In the genomic region with DNA sequence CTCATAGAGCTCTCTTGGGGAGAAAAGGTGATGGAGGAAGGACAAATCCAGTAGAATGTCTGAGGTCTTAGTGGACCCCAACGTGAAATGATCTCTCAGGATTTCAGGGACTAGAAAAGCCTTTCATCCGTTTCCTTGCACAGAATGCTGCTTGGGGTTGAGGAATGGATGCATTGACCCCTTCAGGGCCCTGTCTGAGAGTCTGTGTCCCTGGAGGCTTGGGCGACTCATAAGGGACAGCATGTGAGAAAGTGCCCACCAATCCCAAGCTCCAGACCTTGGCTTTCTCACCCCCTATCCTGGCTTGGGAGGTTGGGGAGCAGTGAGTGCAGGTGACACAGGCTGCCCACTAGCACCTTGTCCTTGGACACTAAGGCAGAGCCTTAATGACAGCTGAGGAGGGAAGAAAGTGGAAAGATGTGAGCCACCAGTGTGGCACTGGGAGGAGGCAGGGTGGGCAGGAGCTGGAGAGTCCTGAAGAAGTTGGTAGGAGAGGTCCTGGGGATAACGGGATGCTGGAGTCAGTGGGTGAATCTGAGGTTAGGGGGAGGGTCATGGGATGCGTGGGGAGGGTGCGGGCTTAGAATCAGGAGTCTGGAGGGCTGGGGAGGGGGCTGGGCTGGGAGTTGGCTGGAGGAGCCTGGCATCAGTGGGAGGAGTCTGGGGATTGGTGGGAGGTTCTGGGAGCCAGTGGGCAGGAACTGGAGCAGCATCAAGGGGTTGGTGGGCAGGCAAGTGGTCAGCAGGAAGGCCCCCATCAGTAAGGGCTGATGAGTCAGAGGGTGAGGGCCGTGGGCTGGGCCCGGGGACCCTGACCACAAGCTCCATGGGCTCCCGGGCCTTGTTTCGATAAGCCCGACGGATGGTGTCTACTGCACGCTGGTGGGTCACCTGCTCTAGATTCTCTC, we compare ENCODE assay signal across 17 cellular contexts. TPM values are rescaled to one million over a fixed set of nuclear protein-coding genes. Genes with fewer than 3 reads are reported as not detected.
DNase-seq lines count a peak whose midpoint lies in the region; ATAC-seq, FAIRE-seq and TF ChIP-seq lines count a peak whose summit lies in the region.
"Had no signal": no experiment of that assay in that cellular context is flagged by ENCODE, and none has a peak within 500 bp of the region (broad histone marks: within the 10 kb centered on the region; RNA-seq: fewer than 3 reads in every experiment).

No MANE protein-coding gene starts in this region.

- peaks cover 14 to 54% of the 10 kb centered on the region in 2 experiments; a peak in 4 of 5 replicates for H3K4me1 ChIP-seq in K562 (replicated peaks in 1 of 2; ENCODE audit: control insufficient read depth in 2 of 2, insufficient read depth in 2 of 2, low read length in 2 of 2)
- H3K4me1 ChIP-seq in testis = peaks cover 24% of the 10 kb centered on the region

- H3K27me3 ChIP-seq in K562 (ENCODE audit: control insufficient read depth in 2 of 2, insufficient read depth in 2 of 2, low read length in 2 of 2) (no peaks in the 10 kb centered on the region), testis (no peaks in the 10 kb centered on the region), brain microvascular endothelial cell (replicated peaks) (no peaks in the 10 kb centered on the region)

- 55% methylated on average over 10 of the region's 13 CpGs for WGBS in K562 (ENCODE audit: insufficient coverage, low coverage, missing lambda C conversion rate)
- WGBS in testis, 2 donors = 62 to 65% methylated on average over 6 to 13 of the region's 13 CpGs

- H3K36me3 Mint-ChIP-seq in naive thymus-derived CD8-positive, alpha-beta T cell = peaks cover 0 to 8% (median 0%) of the 10 kb centered on the region in 3 donors
- H3K36me3 Mint-ChIP-seq: activated CD8-positive, alpha-beta memory T cell treated with anti-CD3 and anti-CD28 coated beads, Interleukin-2, amount 10 ng/mL, durations not matched to agents 7 days and 5 days; activated naive CD4-positive, alpha-beta T cell treated with anti-CD3 and anti-CD28 coated beads, Interleukin-2, amount 50 U/mL, for 72 hours had no signal

- peaks cover 33% of the 10 kb centered on the region; the same call in 2 of the 3 replicates for H3K36me3 ChIP-seq in K562 (ENCODE audit: control insufficient read depth, insufficient read depth, low read length)
- no peaks in the 10 kb centered on the region for H3K36me3 ChIP-seq in testis (ENCODE audit: low read depth, missing control alignments)
- peaks cover 34% of the 10 kb centered on the region for H3K36me3 ChIP-seq in brain microvascular endothelial cell (replicated peaks)

- H3K27ac Mint-ChIP-seq in naive thymus-derived CD8-positive, alpha-beta T cell = no peak overlapping the region
- H3K27ac Mint-ChIP-seq: activated CD8-positive, alpha-beta memory T cell treated with anti-CD3 and anti-CD28 coated beads, Interleukin-2, amount 10 ng/mL, durations not matched to agents 7 days and 5 days; activated naive CD4-positive, alpha-beta T cell treated with anti-CD3 and anti-CD28 coated beads, Interleukin-2, amount 50 U/mL, for 72 hours; CD8-positive, alpha-beta memory T cell; progenitor cell of endocrine pancreas had no signal

- H3K4me1 Mint-ChIP-seq in naive thymus-derived CD8-positive, alpha-beta T cell = peaks cover 5 to 7% (median 5%) of the 10 kb centered on the region in 4 donors

- no peak for TF ChIP-seq EP300 in K562 (IDR thresholded peaks at IDR 0.05; ENCODE audit: low read length)

- H3K27me3 Mint-ChIP-seq in naive thymus-derived CD8-positive, alpha-beta T cell = peaks cover 0 to 4% (median 1%) of the 10 kb centered on the region in 5 donors

- H3K9me1 ChIP-seq in K562 (ENCODE audit: control insufficient read depth, insufficient read depth, low read length) = no peaks in the 10 kb centered on the region

- H3K9ac ChIP-seq in K562 (ENCODE audit: insufficient read depth in 1 of 2, low read depth in 2 of 2, low read length in 2 of 2) = peak overlapping the region in 1 of 2 experiments; percentile 45; a peak in 2 of 4 replicates

- H3K4me2 ChIP-seq in K562 (ENCODE audit: insufficient read depth, low read length) = no peak overlapping the region

- peaks cover under 1% of the 10 kb centered on the region; the same call in 1 of the 3 replicates for H3K79me2 ChIP-seq in K562 (ENCODE audit: control insufficient read depth, insufficient read depth, low read length)

- no peak overlapping the region for H3K4me3 Mint-ChIP-seq in naive thymus-derived CD8-positive, alpha-beta T cell
- H3K4me3 Mint-ChIP-seq: activated CD8-positive, alpha-beta memory T cell treated with anti-CD3 and anti-CD28 coated beads, Interleukin-2, amount 10 ng/mL, durations not matched to agents 7 days and 5 days; CD8-positive, alpha-beta memory T cell had no signal

- FAIRE-seq in K562 (lab: Jason Lieb, UNC) = no peak
- FAIRE-seq: GM19239 had no signal

- no peak for ATAC-seq in K562
- ATAC-seq in naive thymus-derived CD8-positive, alpha-beta T cell = no peak
- ATAC-seq: activated CD8-positive, alpha-beta memory T cell treated with anti-CD3 and anti-CD28 coated beads, Interleukin-2, amount 10 ng/mL, durations not matched to agents 7 days and 5 days; activated naive CD4-positive, alpha-beta T cell treated with anti-CD3 and anti-CD28 coated beads, Interleukin-2, amount 50 U/mL, for 72 hours had no signal

- TF ChIP-seq CTCF in K562 (IDR thresholded peaks at IDR 0.05 in 2 of 3, conservative IDR thresholded peaks at IDR 0.05 in 1 of 3; ENCODE audit: insufficient read depth in 2 of 3, low read depth in 1 of 3, low read length in 3 of 3) (no peak), testis (IDR thresholded peaks at IDR 0.05) (no peak), brain microvascular endothelial cell (IDR thresholded peaks at IDR 0.05; ENCODE audit: low read depth, low read length, missing control alignments) (no peak)

- TF ChIP-seq RAD21 in K562 (CRISPR knock-in tag; conservative IDR thresholded peaks at IDR 0.05 in 1 of 2, IDR thresholded peaks at IDR 0.05 in 1 of 2) = no peak

- no peak overlapping the region for H2AFZ ChIP-seq in K562 (ENCODE audit: low read depth, low read length)

- POLR2A ChIA-PET in K562 (lab: Yijun Ruan, JAX) = interaction anchor here (0.7 to 1.5 kb wide), 3 partner anchors 14 to 1701 kb away, joined by 3 read pairs; no protein-coding TSS in a partner anchor
- POLR2A ChIA-PET in naive thymus-derived CD8-positive, alpha-beta T cell (lab: Charles Lee) = interaction anchor here (0.6 to 1.5 kb wide), 3 partner anchors 9 to 721 kb away, joined by 3 to 7 read pairs (median 3); partner anchors contain the start of gene LZTS2

- no peak overlapping the region for H3K27ac ChIP-seq in K562 (ENCODE audit: extremely low read depth, low read depth, low read length)
- peak overlapping the region; percentile 39 to 50 for H3K27ac ChIP-seq in testis
- H3K27ac ChIP-seq in brain microvascular endothelial cell = no peak overlapping the region
- H3K27ac ChIP-seq: SK-N-MC, VCaP had no signal

- no peak for TF ChIP-seq POLR2A in K562 (conservative IDR thresholded peaks at IDR 0.05)
- no peak for TF ChIP-seq POLR2A in testis (IDR thresholded peaks at IDR 0.05)

- no peaks in the 10 kb centered on the region for H4K20me1 ChIP-seq in K562 (replicated peaks; ENCODE audit: control insufficient read depth, insufficient read depth, low read length)

- H3K9me3 ChIP-seq in K562 (replicated peaks; ENCODE audit: control insufficient read depth, insufficient read depth, low read depth, low read length) (no peaks in the 10 kb centered on the region), testis (no peaks in the 10 kb centered on the region)

- H3K9me3 Mint-ChIP-seq in naive thymus-derived CD8-positive, alpha-beta T cell = no peaks in the 10 kb centered on the region
- H3K9me3 Mint-ChIP-seq: activated naive CD4-positive, alpha-beta T cell treated with anti-CD3 and anti-CD28 coated beads, Interleukin-2, amount 50 U/mL, for 72 hours; CD8-positive, alpha-beta memory T cell had no signal

- BruUV-seq in K562 (replicated peaks; lab: Mats Ljungman, UMichigan) = no TSS peak

- DNase-seq in LHCN-M2 (ENCODE audit: low read depth) = peak; percentile 61
- DNase-seq in K562 (ENCODE audit: extremely low read depth in 1 of 4, low spot score in 3 of 4) = no peak
- peak; percentile 63 for DNase-seq in midbrain (lab: John Stamatoyannopoulos, UW)
- no peak for DNase-seq in testis
- DNase-seq in naive thymus-derived CD8-positive, alpha-beta T cell = no peak
- no peak for DNase-seq in brain microvascular endothelial cell
- no peak for DNase-seq in hepatic stellate cell (ENCODE audit: low spot score)
- DNase-seq: activated CD8-positive, alpha-beta memory T cell treated with anti-CD3 and anti-CD28 coated beads, Interleukin-2, amount 10 ng/mL, durations not matched to agents 7 days and 5 days; CD8-positive, alpha-beta memory T cell; NK-92 treated with Interleukin-12 subunit alpha and Interleukin-12 subunit beta, amount 100 ng/mL, for 24 hours; stimulated activated CD4-positive, alpha-beta T cell treated with anti-CD3 and anti-CD28 coated beads, Interleukin-2, amount 100 ng/mL, for 48 hours had no signal

- CTCF ChIA-PET in K562 (lab: Yijun Ruan, JAX; ENCODE audit: low intra/inter-chr PET ratio) = no interaction called here

- H3K4me3 ChIP-seq in K562 = no peak overlapping the region
- no peak overlapping the region for H3K4me3 ChIP-seq in testis
- H3K4me3 ChIP-seq in brain microvascular endothelial cell (ENCODE audit: low read depth, low read length) = no peak overlapping the region
- H3K4me3 ChIP-seq: coronary artery, SK-N-MC had no signal

- in situ Hi-C loops in K562 (cut with MboI) (no loop called here), brain microvascular endothelial cell (cut with HindIII; ENCODE audit: low pct_ligation_motif_present, low sequenced_read_pairs) (no loop called here)

- intact Hi-C loops in K562 (cut with micrococcal nuclease) (no loop called here), testis (cut with DNase I; ENCODE audit: low total_unique reads) (no loop called here)

RNA-seq across cellular contexts. Expression of gene LZTS2, which starts 8.6 kb away (rescaled TPM):
- 161 and 176 TPM in 2 replicates for total RNA-seq in LHCN-M2 (2014; rRNA removed)
- 81.1 TPM for polyA plus RNA-seq in LHCN-M2 (2012)
- total RNA-seq in K562 (2011; cell fraction: chromatin; rRNA removed; ENCODE audit: low replicate concordance) = 28.9 and 51.1 TPM in 2 replicates
- total RNA-seq in K562 (2011; cell fraction: nucleolus; rRNA removed) = 36.8 and 39.7 TPM in 2 replicates
- total RNA-seq in K562 (2011; cell fraction: nucleoplasm; rRNA removed) = 26.9 and 34.2 TPM in 2 replicates
- total RNA-seq in K562 (2014; rRNA removed) = 27.2 and 31.7 TPM in 2 replicates
- 5.4 and 6.4 TPM in 2 replicates for total RNA-seq in K562 (2014; rRNA removed; fragmentation: Illumina TruSeq; extraction: Trizol)
- 18.5 and 19.8 TPM in 2 replicates for total RNA-seq in K562 (2015; rRNA removed; fragmentation: Illumina TruSeq; extraction: Trizol)
- total RNA-seq in K562 (2021) = 38.6 and 42.1 TPM in 2 replicates
- 14.7 and 29.0 TPM in 2 replicates for polyA plus RNA-seq in K562 (2011; rRNA removed)
- 28.1 and 68.0 TPM in 2 replicates for polyA plus RNA-seq in K562 (2011; cell fraction: cytosol; rRNA removed)
- polyA plus RNA-seq in K562 (2011; cell fraction: nucleus; rRNA removed) = 65.4 and 125 TPM in 2 replicates
- 34.1 and 35.5 TPM in 2 replicates for polyA plus RNA-seq in K562 (2012)
- polyA plus RNA-seq in K562 (2014; fragmentation: Illumina TruSeq; extraction: Trizol) = 11.8 and 30.3 TPM in 2 replicates
- under 1 TPM; 0.23 to 0.59 TPM for polyA plus RNA-seq in K562 (2014; fragmentation: Nextera tagmentation; extraction: Ambion mirVana)
- polyA plus RNA-seq in K562 (2014; rRNA removed) = 42.5 and 43.7 TPM in 2 replicates
- 8.0 and 8.6 TPM in 2 replicates for polyA minus RNA-seq in K562 (2011; rRNA and poly(A)+ RNA removed)
- polyA minus RNA-seq in K562 (2011; cell fraction: cytosol; rRNA and poly(A)+ RNA removed) = 19.6 and 24.0 TPM in 2 replicates
- polyA minus RNA-seq in K562 (2011; cell fraction: nucleus; rRNA and poly(A)+ RNA removed) = 19.8 and 24.9 TPM in 2 replicates
- total RNA-seq in testis = 100 to 1,000 TPM; 133 to 158 TPM
- 65.9 TPM for polyA plus RNA-seq in testis (ENCODE audit: insufficient read depth, low read depth, low replicate concordance)
- 10 to 100 TPM; 33.5 to 34.3 TPM for total RNA-seq in naive thymus-derived CD8-positive, alpha-beta T cell
- 10 to 100 TPM; 10.8 to 19.5 (median 13.1) TPM for polyA plus RNA-seq in naive thymus-derived CD8-positive, alpha-beta T cell

RNA-seq across cellular contexts. Expression of gene TWNK, which starts 20.8 kb away (rescaled TPM):
- total RNA-seq in LHCN-M2 (2014; rRNA removed) (7.2 and 9.1 TPM in 2 replicates), K562 (2014; rRNA removed) (17.9 and 20.6 TPM in 2 replicates), K562 (2014; rRNA removed; fragmentation: Illumina TruSeq; extraction: Trizol) (16.6 and 18.0 TPM in 2 replicates), K562 (2015; rRNA removed; fragmentation: Illumina TruSeq; extraction: Trizol) (13.6 and 14.3 TPM in 2 replicates), K562 (2021) (19.2 and 24.5 TPM in 2 replicates), testis (10 to 100 TPM; 24.4 to 31.1 TPM)
- polyA plus RNA-seq in LHCN-M2 (2012) = 5.1 TPM
- total RNA-seq in K562 (2011; cell fraction: chromatin; rRNA removed; ENCODE audit: low replicate concordance) = 20.7 and 34.6 TPM in 2 replicates
- 16.7 and 19.2 TPM in 2 replicates for total RNA-seq in K562 (2011; cell fraction: nucleolus; rRNA removed)
- 17.9 and 20.4 TPM in 2 replicates for total RNA-seq in K562 (2011; cell fraction: nucleoplasm; rRNA removed)
- polyA plus RNA-seq in K562 (2011; rRNA removed) (16.1 and 17.4 TPM in 2 replicates), K562 (2014; fragmentation: Illumina TruSeq; extraction: Trizol) (34.7 and 35.5 TPM in 2 replicates), K562 (2014; fragmentation: Nextera tagmentation; extraction: Ambion mirVana) (10 to 100 TPM; 11.6 to 14.8 TPM), K562 (2014; rRNA removed) (16.6 and 18.9 TPM in 2 replicates), testis (ENCODE audit: insufficient read depth, low read depth, low replicate concordance) (26.4 TPM)
- 13.8 and 17.6 TPM in 2 replicates for polyA plus RNA-seq in K562 (2011; cell fraction: cytosol; rRNA removed)
- polyA plus RNA-seq in K562 (2011; cell fraction: nucleus; rRNA removed) = 13.3 and 19.8 TPM in 2 replicates
- 10.5 and 24.8 TPM in 2 replicates for polyA plus RNA-seq in K562 (2012)
- polyA minus RNA-seq in K562 (2011; rRNA and poly(A)+ RNA removed) = 15.7 and 22.2 TPM in 2 replicates
- polyA minus RNA-seq in K562 (2011; cell fraction: cytosol; rRNA and poly(A)+ RNA removed) = 8.4 and 13.6 TPM in 2 replicates
- polyA minus RNA-seq in K562 (2011; cell fraction: nucleus; rRNA and poly(A)+ RNA removed) = 7.5 and 8.2 TPM in 2 replicates
- total RNA-seq in naive thymus-derived CD8-positive, alpha-beta T cell = 10 to 100 TPM; 17.0 to 18.2 TPM
- polyA plus RNA-seq in naive thymus-derived CD8-positive, alpha-beta T cell = 10 to 100 TPM in 1 of 3 donors, 1 to 10 TPM in 2; 5.3 to 18.2 (median 9.7) TPM

RNA-seq across cellular contexts. Expression of gene MRPL43, which starts 20.9 kb away (rescaled TPM):
- total RNA-seq in LHCN-M2 (2014; rRNA removed) (83.7 and 99.8 TPM in 2 replicates), K562 (2014; rRNA removed) (55.9 and 63.2 TPM in 2 replicates), K562 (2014; rRNA removed; fragmentation: Illumina TruSeq; extraction: Trizol) (20.5 and 21.3 TPM in 2 replicates), K562 (2015; rRNA removed; fragmentation: Illumina TruSeq; extraction: Trizol) (40.0 and 42.5 TPM in 2 replicates), K562 (2021) (47.0 and 48.5 TPM in 2 replicates), testis (100 to 1,000 TPM; 123 to 124 TPM)
- polyA plus RNA-seq in LHCN-M2 (2012) = 136 TPM
- total RNA-seq in K562 (2011; cell fraction: chromatin; rRNA removed; ENCODE audit: low replicate concordance) = 12.8 and 41.1 TPM in 2 replicates
- total RNA-seq in K562 (2011; cell fraction: nucleolus; rRNA removed) = 39.1 and 47.4 TPM in 2 replicates
- total RNA-seq in K562 (2011; cell fraction: nucleoplasm; rRNA removed) = 21.9 and 30.8 TPM in 2 replicates
- polyA plus RNA-seq in K562 (2011; rRNA removed) (37.2 and 47.6 TPM in 2 replicates), K562 (2014; fragmentation: Illumina TruSeq; extraction: Trizol) (29.1 and 50.5 TPM in 2 replicates), K562 (2014; fragmentation: Nextera tagmentation; extraction: Ambion mirVana) (10 to 100 TPM; 15.1 to 25.6 TPM), K562 (2014; rRNA removed) (63.7 and 77.5 TPM in 2 replicates), testis (ENCODE audit: insufficient read depth, low read depth, low replicate concordance) (199 TPM)
- 62.0 and 116 TPM in 2 replicates for polyA plus RNA-seq in K562 (2011; cell fraction: cytosol; rRNA removed)
- polyA plus RNA-seq in K562 (2011; cell fraction: nucleus; rRNA removed) = 74.2 and 104 TPM in 2 replicates
- polyA plus RNA-seq in K562 (2012) = 58.5 and 65.3 TPM in 2 replicates
- 7.5 and 9.8 TPM in 2 replicates for polyA minus RNA-seq in K562 (2011; rRNA and poly(A)+ RNA removed)
- 15.6 and 15.7 TPM in 2 replicates for polyA minus RNA-seq in K562 (2011; cell fraction: cytosol; rRNA and poly(A)+ RNA removed)
- polyA minus RNA-seq in K562 (2011; cell fraction: nucleus; rRNA and poly(A)+ RNA removed) = 26.4 and 27.4 TPM in 2 replicates
- total RNA-seq in naive thymus-derived CD8-positive, alpha-beta T cell = 10 to 100 TPM; 64.9 to 66.6 TPM
- polyA plus RNA-seq in naive thymus-derived CD8-positive, alpha-beta T cell = 100 to 1,000 TPM; 117 to 136 (median 123) TPM

RNA-seq across cellular contexts. Expression of gene PDZD7, which starts 22.8 kb away (rescaled TPM):
- total RNA-seq in LHCN-M2 (2014; rRNA removed) (1.2 and 1.4 TPM in 2 replicates), K562 (2014; rRNA removed) (0.16 and 0.23 TPM in 2 replicates), K562 (2014; rRNA removed; fragmentation: Illumina TruSeq; extraction: Trizol) (0.04 TPM in 1 of 2 replicates, not detected in the other), K562 (2015; rRNA removed; fragmentation: Illumina TruSeq; extraction: Trizol) (0.04 and 0.07 TPM in 2 replicates), K562 (2021) (0.09 and 0.29 TPM in 2 replicates), testis (1 to 10 TPM; 2.2 to 3.5 TPM)
- polyA plus RNA-seq in LHCN-M2 (2012) = 2.5 TPM
- 0.69 TPM in 1 of 2 replicates, not detected in the other for total RNA-seq in K562 (2011; cell fraction: chromatin; rRNA removed; ENCODE audit: low replicate concordance)
- total RNA-seq in K562 (2011; cell fraction: nucleolus; rRNA removed) = 0.79 and 0.83 TPM in 2 replicates
- total RNA-seq in K562 (2011; cell fraction: nucleoplasm; rRNA removed) = 0.44 and 0.46 TPM in 2 replicates
- polyA plus RNA-seq in K562 (2011; rRNA removed) (0.24 and 0.28 TPM in 2 replicates), K562 (2014; fragmentation: Illumina TruSeq; extraction: Trizol) (0.04 TPM in 1 of 2 replicates, not detected in the other), K562 (2014; fragmentation: Nextera tagmentation; extraction: Ambion mirVana) (not detected), K562 (2014; rRNA removed) (0.04 and 0.07 TPM in 2 replicates), testis (ENCODE audit: insufficient read depth, low read depth, low replicate concordance) (1.6 TPM)
- polyA plus RNA-seq in K562 (2011; cell fraction: cytosol; rRNA removed) = 0.15 and 0.57 TPM in 2 replicates
- polyA plus RNA-seq in K562 (2011; cell fraction: nucleus; rRNA removed) = 0.62 and 0.97 TPM in 2 replicates
- 0.09 and 0.54 TPM in 2 replicates for polyA plus RNA-seq in K562 (2012)
- polyA minus RNA-seq in K562 (2011; rRNA and poly(A)+ RNA removed) = 0.14 TPM in 1 of 2 replicates, not detected in the other
- polyA minus RNA-seq in K562 (2011; cell fraction: cytosol; rRNA and poly(A)+ RNA removed) = 0.38 TPM in 1 of 2 replicates, not detected in the other
- polyA minus RNA-seq in K562 (2011; cell fraction: nucleus; rRNA and poly(A)+ RNA removed) = 0.44 and 0.67 TPM in 2 replicates
- total RNA-seq in naive thymus-derived CD8-positive, alpha-beta T cell = 1 to 10 TPM; 1.3 to 1.4 TPM
- 1 to 10 TPM in 1 of 3 donors, under 1 TPM in 2; 0.39 to 1.1 (median 0.89) TPM for polyA plus RNA-seq in naive thymus-derived CD8-positive, alpha-beta T cell

RNA-seq across cellular contexts. Expression of gene SFXN3, which starts 22.9 kb away (rescaled TPM):
- total RNA-seq in LHCN-M2 (2014; rRNA removed) = 91.6 and 101 TPM in 2 replicates
- 65.4 TPM for polyA plus RNA-seq in LHCN-M2 (2012)
- total RNA-seq in K562 (2011; cell fraction: chromatin; rRNA removed; ENCODE audit: low replicate concordance) = 6.0 and 9.2 TPM in 2 replicates
- total RNA-seq in K562 (2011; cell fraction: nucleolus; rRNA removed) = 3.8 and 5.2 TPM in 2 replicates
- 3.7 and 5.1 TPM in 2 replicates for total RNA-seq in K562 (2011; cell fraction: nucleoplasm; rRNA removed)
- total RNA-seq in K562 (2014; rRNA removed) = 1.00 and 2.2 TPM in 2 replicates
- 0.64 and 0.69 TPM in 2 replicates for total RNA-seq in K562 (2014; rRNA removed; fragmentation: Illumina TruSeq; extraction: Trizol)
- 0.58 and 0.68 TPM in 2 replicates for total RNA-seq in K562 (2015; rRNA removed; fragmentation: Illumina TruSeq; extraction: Trizol)
- 1.4 and 1.8 TPM in 2 replicates for total RNA-seq in K562 (2021)
- polyA plus RNA-seq in K562 (2011; rRNA removed) = 4.6 and 8.1 TPM in 2 replicates
- polyA plus RNA-seq in K562 (2011; cell fraction: cytosol; rRNA removed) = 5.6 and 7.0 TPM in 2 replicates
- 15.8 and 21.0 TPM in 2 replicates for polyA plus RNA-seq in K562 (2011; cell fraction: nucleus; rRNA removed)
- 1.6 and 3.3 TPM in 2 replicates for polyA plus RNA-seq in K562 (2012)
- polyA plus RNA-seq in K562 (2014; fragmentation: Illumina TruSeq; extraction: Trizol) = 1.5 and 1.6 TPM in 2 replicates
- polyA plus RNA-seq in K562 (2014; fragmentation: Nextera tagmentation; extraction: Ambion mirVana) = under 1 TPM; 0.24 to 0.31 TPM
- polyA plus RNA-seq in K562 (2014; rRNA removed) = 0.86 and 0.96 TPM in 2 replicates
- 5.0 and 5.6 TPM in 2 replicates for polyA minus RNA-seq in K562 (2011; rRNA and poly(A)+ RNA removed)
- polyA minus RNA-seq in K562 (2011; cell fraction: cytosol; rRNA and poly(A)+ RNA removed) = 2.5 and 5.0 TPM in 2 replicates
- polyA minus RNA-seq in K562 (2011; cell fraction: nucleus; rRNA and poly(A)+ RNA removed) = 3.4 and 5.2 TPM in 2 replicates
- total RNA-seq in testis = 100 to 1,000 TPM in 1 of 2 donors, 10 to 100 TPM in 1; 70.7 to 125 TPM
- polyA plus RNA-seq in testis (ENCODE audit: insufficient read depth, low read depth, low replicate concordance) = 38.5 TPM
- total RNA-seq in naive thymus-derived CD8-positive, alpha-beta T cell = 10 to 100 TPM; 63.1 to 66.9 TPM
- polyA plus RNA-seq in naive thymus-derived CD8-positive, alpha-beta T cell = 10 to 100 TPM in 2 of 3 donors, 1 to 10 TPM in 1; 9.9 to 11.5 (median 11.2) TPM

Comparison
In these comparisons a context has a peak if more than half of its experiments do, and no peak if none do; other contexts are left out.
1. DNase-seq: peak in LHCN-M2 (single experiment) and midbrain (single experiment); none in K562 (0 of 4), testis (single experiment), naive thymus-derived CD8-positive, alpha-beta T cell (0 of 10), brain microvascular endothelial cell (single experiment) and hepatic stellate cell (single experiment).
2. H3K27ac ChIP-seq: peak in testis (2 of 2); none in K562 (single experiment) and brain microvascular endothelial cell (single experiment).